8 cellular contexts compared by ENCODE assay signal in the genomic region with DNA sequence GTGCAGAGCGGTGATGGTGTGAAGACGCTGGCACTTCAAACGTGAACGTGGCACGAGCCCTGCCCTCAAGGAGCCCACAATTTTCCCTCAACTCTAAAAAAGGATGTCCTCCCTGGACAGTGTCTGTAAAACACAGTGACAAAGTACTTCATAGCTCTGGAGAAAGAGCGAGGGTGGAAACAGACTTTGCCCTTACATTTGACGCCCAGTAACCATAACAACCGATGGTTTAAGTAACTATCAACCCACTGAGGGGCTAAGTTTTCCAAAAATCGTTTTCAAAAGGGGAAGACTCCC. TPM values are rescaled to one million over a fixed set of nuclear protein-coding genes. Genes with fewer than 3 reads are reported as not detected.
DNase-seq lines count a peak whose midpoint lies in the region; ATAC-seq and TF ChIP-seq lines count a peak whose summit lies in the region.

No MANE protein-coding gene starts in this region.

- peak; percentile 3 for ATAC-seq in activated CD4-positive, alpha-beta T cell treated with anti-CD3 and anti-CD28 coated beads for 36 hours
- ATAC-seq in activated T-helper 17 cell treated with anti-CD3 and anti-CD28 coated beads, Interleukin-2, amount 50 U/mL, for 72 hours (replicated peaks) = no peak
- ATAC-seq in foreskin keratinocyte = no peak
- no peak for ATAC-seq in HG02981 (IDR thresholded peaks at IDR 0.05; ENCODE audit: unreplicated experiment)

- no peaks in the 10 kb centered on the region for H3K27me3 Mint-ChIP-seq in activated CD4-positive, alpha-beta T cell treated with anti-CD3 and anti-CD28 coated beads for 36 hours
- H3K27me3 Mint-ChIP-seq in activated T-helper 17 cell treated with anti-CD3 and anti-CD28 coated beads, Interleukin-2, amount 50 U/mL, for 72 hours = peaks cover 2% of the 10 kb centered on the region

- H3K4me1 ChIP-seq in subcutaneous abdominal adipose tissue (ENCODE audit: control insufficient read depth in 5 of 5, insufficient read depth in 5 of 5, low read length in 5 of 5) (peaks cover 2 to 36% (median 31%) of the 10 kb centered on the region in 5 donors), foreskin keratinocyte (peaks cover 39% of the 10 kb centered on the region)

- no peaks in the 10 kb centered on the region for H3K9me3 Mint-ChIP-seq in activated CD4-positive, alpha-beta T cell treated with anti-CD3 and anti-CD28 coated beads for 36 hours (ENCODE audit: low read depth)
- H3K9me3 Mint-ChIP-seq in activated T-helper 17 cell treated with anti-CD3 and anti-CD28 coated beads, Interleukin-2, amount 50 U/mL, for 72 hours = no peaks in the 10 kb centered on the region

- H3K36me3 Mint-ChIP-seq in activated CD4-positive, alpha-beta T cell treated with anti-CD3 and anti-CD28 coated beads for 36 hours (ENCODE audit: low read depth) = peaks cover 2% of the 10 kb centered on the region
- H3K36me3 Mint-ChIP-seq in activated T-helper 17 cell treated with anti-CD3 and anti-CD28 coated beads, Interleukin-2, amount 50 U/mL, for 72 hours (ENCODE audit: low read depth) = no peaks in the 10 kb centered on the region

- H3K9me3 ChIP-seq in subcutaneous abdominal adipose tissue (ENCODE audit: control insufficient read depth in 5 of 5, low read length in 5 of 5) = no peaks in the 10 kb centered on the region

- TF ChIP-seq CTCF in foreskin keratinocyte (conservative IDR thresholded peaks at IDR 0.05) (no peak), GM20000 (IDR thresholded peaks at IDR 0.05; ENCODE audit: extremely low read depth, missing control alignments) (no peak)

- H3K27me3 ChIP-seq in subcutaneous abdominal adipose tissue (ENCODE audit: control insufficient read depth in 5 of 5, insufficient read depth in 4 of 5, low read length in 5 of 5) (no peaks in the 10 kb centered on the region), foreskin keratinocyte (no peaks in the 10 kb centered on the region)

- H3K4me1 Mint-ChIP-seq in activated CD4-positive, alpha-beta T cell treated with anti-CD3 and anti-CD28 coated beads for 36 hours = peaks cover 36% of the 10 kb centered on the region
- peaks cover 18% of the 10 kb centered on the region for H3K4me1 Mint-ChIP-seq in activated T-helper 17 cell treated with anti-CD3 and anti-CD28 coated beads, Interleukin-2, amount 50 U/mL, for 72 hours

- H3K9ac ChIP-seq in subcutaneous abdominal adipose tissue (ENCODE audit: low read length in 5 of 5) = peak overlapping the region; percentile 70 to 92 (median 83)

- CTCF ChIA-PET in activated CD4-positive, alpha-beta T cell treated with anti-CD3 and anti-CD28 coated beads for 36 hours (lab: Charles Lee) = interaction anchor here (0.6 to 1.4 kb wide), 5 partner anchors 9 to 113 kb away, joined by 3 to 4 read pairs (median 3); no protein-coding TSS in a partner anchor

- H3K27ac Mint-ChIP-seq in activated CD4-positive, alpha-beta T cell treated with anti-CD3 and anti-CD28 coated beads for 36 hours = peak overlapping the region; percentile 92
- peak overlapping the region; percentile 91 for H3K27ac Mint-ChIP-seq in activated T-helper 17 cell treated with anti-CD3 and anti-CD28 coated beads, Interleukin-2, amount 50 U/mL, for 72 hours

- peak overlapping the region; percentile 96 for H3K4me3 Mint-ChIP-seq in activated CD4-positive, alpha-beta T cell treated with anti-CD3 and anti-CD28 coated beads for 36 hours
- H3K4me3 Mint-ChIP-seq in activated T-helper 17 cell treated with anti-CD3 and anti-CD28 coated beads, Interleukin-2, amount 50 U/mL, for 72 hours = peak overlapping the region; percentile 79

- peak overlapping the region; percentile 84 for H3K27ac ChIP-seq in subcutaneous abdominal adipose tissue (ENCODE audit: low read depth, low read length)
- no peak overlapping the region for H3K27ac ChIP-seq in foreskin keratinocyte

- POLR2A ChIA-PET in activated CD4-positive, alpha-beta T cell treated with anti-CD3 and anti-CD28 coated beads for 36 hours (lab: Charles Lee) = interaction anchor here (0.6 to 2.1 kb wide), 2 partner anchors 44 to 116 kb away, joined by 5 to 12 read pairs; no protein-coding TSS in a partner anchor

- intact Hi-C loops in activated CD4-positive, alpha-beta T cell treated with anti-CD3 and anti-CD28 coated beads for 36 hours (cut with DNase I, micrococcal nuclease) = loop anchor here (1.0 to 10.0 kb wide), 7 partner anchors 21 to 487 kb away; partner anchors contain the start of genes CCDC47 (in 1 of the 2), DDX42 (in 1 of the 2), ICAM2 (in 1 of the 2) and SMARCD2 (in 1 of the 2)

- no peaks in the 10 kb centered on the region for H3K36me3 ChIP-seq in subcutaneous abdominal adipose tissue (ENCODE audit: control insufficient read depth in 5 of 5, insufficient read depth in 5 of 5, low read length in 5 of 5)

- no peak for DNase-seq in activated CD4-positive, alpha-beta T cell treated with anti-CD3 and anti-CD28 coated beads for 36 hours
- no peak for DNase-seq in activated CD4-positive, alpha-beta T cell treated with anti-CD3 and anti-CD28 coated beads, Interleukin-2, amount 50 U/mL, for 4 hours
- DNase-seq in foreskin keratinocyte = no peak
- no peak for DNase-seq in GM20000 (ENCODE audit: low spot score)

- peak overlapping the region; percentile 63 for H3K4me3 ChIP-seq in iPS-11a (ENCODE audit: low read depth, low read length)
- peak overlapping the region; percentile 55 to 91 (median 78) for H3K4me3 ChIP-seq in subcutaneous abdominal adipose tissue (ENCODE audit: low read depth in 1 of 5, low read length in 5 of 5)

RNA-seq across cellular contexts. Expression of gene TEX2, which starts 1.0 kb away (rescaled TPM):
- 10 to 100 TPM; 15.2 to 15.8 TPM for total RNA-seq in activated CD4-positive, alpha-beta T cell treated with anti-CD3 and anti-CD28 coated beads for 36 hours
- 10 to 100 TPM in 1 of 2 donors, 1 to 10 TPM in 1; 9.4 to 14.9 TPM for total RNA-seq in activated T-helper 17 cell treated with anti-CD3 and anti-CD28 coated beads, Interleukin-2, amount 50 U/mL, for 72 hours
- total RNA-seq in foreskin keratinocyte = 52.3 and 54.7 TPM in 2 replicates
- 14.6 and 17.8 TPM in 2 replicates for polyA plus RNA-seq in foreskin keratinocyte
